Comparison of ENCODE assay signal across 25 cellular contexts in the genomic region with DNA sequence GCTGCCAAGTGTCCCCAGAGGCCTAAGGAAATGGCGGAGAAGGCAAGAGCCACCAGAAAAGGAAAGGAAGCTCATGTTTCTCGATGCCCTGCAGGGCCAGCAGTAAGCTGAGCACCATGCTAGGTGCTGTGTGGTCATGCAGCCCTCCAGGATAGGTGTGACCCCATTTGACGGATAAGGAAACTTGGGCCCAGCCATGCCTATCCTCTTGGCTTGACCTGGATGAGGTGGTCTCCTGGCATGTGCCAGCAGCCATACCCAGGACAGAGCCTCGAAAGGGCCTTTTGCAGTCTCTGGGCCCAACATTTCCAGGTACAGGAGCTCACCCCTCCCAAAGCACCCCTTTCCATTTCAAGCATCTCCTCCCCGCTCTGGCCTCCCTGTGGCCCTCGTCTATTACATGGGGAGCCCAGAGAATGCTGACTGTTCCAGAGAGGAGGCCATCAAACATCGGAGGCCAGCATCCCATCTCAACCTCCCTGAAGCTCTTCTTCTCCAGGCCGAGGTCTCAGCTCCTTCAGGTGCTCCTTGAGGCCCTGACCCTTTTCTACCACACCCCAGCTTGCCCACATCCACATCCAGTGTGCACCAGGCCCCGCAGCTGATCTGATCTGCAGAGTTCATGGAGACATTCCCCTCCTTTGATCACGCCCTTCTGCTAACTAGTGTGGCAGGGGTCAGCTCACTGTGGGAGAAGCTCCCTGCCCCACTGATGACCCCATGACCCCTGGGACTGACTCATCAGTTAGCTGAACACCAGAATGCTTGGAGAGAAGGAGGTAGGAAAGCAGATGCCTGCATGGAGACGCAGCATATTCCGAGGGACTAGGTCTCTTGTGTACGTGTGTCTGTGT.
DNase-seq lines count a peak whose midpoint lies in the region; ATAC-seq and TF ChIP-seq lines count a peak whose summit lies in the region.
"Had no signal": no experiment of that assay in that cellular context is flagged by ENCODE, and none has a peak within 500 bp of the region (broad histone marks: within the 10 kb centered on the region; RNA-seq: fewer than 3 reads in every experiment).

No MANE protein-coding gene starts in this region.

- H3K36me3 ChIP-seq in right atrium auricular region = peaks cover 12% of the 10 kb centered on the region
- H3K36me3 ChIP-seq: BLaER1, thyroid gland had no signal

- no peak for ATAC-seq in Right ventricle myocardium inferior
- no peak for ATAC-seq in HG02642 (IDR thresholded peaks at IDR 0.05; ENCODE audit: poor library complexity, unreplicated experiment)
- ATAC-seq: activated naive CD8-positive, alpha-beta T cell treated with anti-CD3 and anti-CD28 coated beads, Interleukin-2, amount 50 U/mL, for 24 hours; body of pancreas; effector memory CD8-positive, alpha-beta T cell; GM23338; stimulated activated effector memory CD8-positive, alpha-beta T cell treated with anti-CD3 and anti-CD28 coated beads, Interleukin-12 subunit alpha, Interleukin-12 subunit beta, amount 100 ng/mL, for 72 hours had no signal

- no peaks in the 10 kb centered on the region for H3K9me3 ChIP-seq in right atrium auricular region
- H3K9me3 ChIP-seq: BLaER1, body of pancreas, thyroid gland had no signal

- no peaks in the 10 kb centered on the region for H3K27me3 ChIP-seq in right atrium auricular region
- H3K27me3 ChIP-seq: BLaER1, body of pancreas, thyroid gland had no signal

- intact Hi-C loops in Right ventricle myocardium inferior (cut with DNase I) = loop anchor here (5.0 kb wide), 1 partner anchor 148 kb away; no protein-coding TSS in a partner anchor
- intact Hi-C loops in posterior vena cava (cut with DNase I) = loop anchor here in 1 of 2 donors (5.0 kb wide), 2 partner anchors 193 to 243 kb away; no protein-coding TSS in a partner anchor

- TF ChIP-seq CTCF in right atrium auricular region (IDR thresholded peaks at IDR 0.05) (no peak), fibroblast of mammary gland (conservative IDR thresholded peaks at IDR 0.05; ENCODE audit: control insufficient read depth, insufficient read depth, low read depth, low read length) (no peak)

- H3K4me3 ChIP-seq in right atrium auricular region (no peak overlapping the region), fibroblast of mammary gland (ENCODE audit: control insufficient read depth, low read depth, low read length) (no peak overlapping the region)
- H3K4me3 ChIP-seq: BLaER1, body of pancreas, GM23338, thyroid gland had no signal

- H3K4me1 ChIP-seq in right atrium auricular region = peaks cover 0 to 60% of the 10 kb centered on the region in 2 donors

- peak; percentile 50 for DNase-seq in right atrium auricular region (ENCODE audit: low spot score)
- no peak for DNase-seq in Right ventricle myocardium inferior (ENCODE audit: missing footprints)
- peak; percentile 46 for DNase-seq in fibroblast of mammary gland (ENCODE audit: low read depth)
- peak; percentile 74 for DNase-seq in posterior vena cava (ENCODE audit: low spot score)
- DNase-seq in NCI-H1092 treated with DMSO at 0.1 percent for 48 hours (lab: John Stamatoyannopoulos, UW) = no peak
- DNase-seq in NCI-H1694 (lab: John Stamatoyannopoulos, UW) = no peak
- no peak for DNase-seq in pons (ENCODE audit: low spot score)
- DNase-seq: activated CD4-positive, alpha-beta T cell treated with anti-CD3 and anti-CD28 coated beads, Interleukin-2, amount 50 U/mL, for 1 hour; activated gamma-delta T cell; activated naive CD8-positive, alpha-beta T cell treated with anti-CD3 and anti-CD28 coated beads, Interleukin-2, amount 50 U/mL, for 24 hours; activated T-cell treated with anti-CD3 and anti-CD28 coated beads for 4 hours; effector memory CD8-positive, alpha-beta T cell; mesendoderm; natural killer cell; NCI-H1417; NCI-H69; stimulated activated CD4-positive, alpha-beta T cell treated with anti-CD3 and anti-CD28 coated beads, Interleukin-1b, Interleukin-23, amount 100 ng/mL, for 48 hours; T-helper 9 cell; thyroid gland had no signal

- no peak overlapping the region for H3K27ac ChIP-seq in right atrium auricular region
- H3K27ac ChIP-seq: BLaER1, parathyroid adenoma, thyroid gland had no signal

Comparison
In these comparisons a context has a peak if more than half of its experiments do, and no peak if none do; other contexts are left out.
1. DNase-seq: peak in right atrium auricular region (single experiment), fibroblast of mammary gland (single experiment) and posterior vena cava (single experiment); none in Right ventricle myocardium inferior (single experiment), NCI-H1092 treated with DMSO at 0.1 percent for 48 hours (single experiment), NCI-H1694 (single experiment) and pons (single experiment).